Comparison of ENCODE assay signal across 15 cellular contexts in the genomic region with DNA sequence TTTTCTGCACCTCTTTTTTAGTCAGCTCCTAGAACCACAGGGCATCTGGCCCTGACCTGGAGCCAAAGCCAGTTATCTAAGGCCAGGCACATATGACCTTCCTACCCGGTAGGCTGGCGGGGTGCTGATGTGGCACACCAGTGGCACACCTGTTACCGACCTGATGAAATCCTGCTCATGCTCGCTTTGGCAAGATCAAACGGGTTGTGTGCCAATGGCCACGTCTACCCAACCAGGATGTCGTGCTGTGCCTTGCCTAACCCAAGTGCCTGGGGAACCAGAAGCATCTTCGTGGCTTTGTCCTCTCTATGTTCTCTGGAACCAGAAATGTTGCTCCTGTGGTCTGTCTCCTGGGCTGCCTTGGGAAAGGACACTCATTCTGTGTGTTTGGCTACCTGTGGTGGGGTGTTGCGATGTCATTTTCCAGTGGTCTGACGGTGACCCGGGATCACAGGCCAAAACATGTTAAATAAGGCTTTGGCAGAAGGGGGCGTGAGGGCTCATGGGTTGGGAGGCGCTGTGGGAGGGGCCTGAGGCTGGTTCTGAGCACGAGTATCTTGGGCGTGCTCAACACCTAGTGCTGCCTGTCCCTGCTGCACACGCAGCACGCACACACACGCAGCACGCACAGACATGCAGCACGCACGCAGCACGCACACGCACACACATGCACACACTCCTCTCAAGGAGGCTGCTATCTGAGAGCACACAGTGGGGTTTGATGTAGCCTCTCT. TPM values are rescaled to one million over a fixed set of nuclear protein-coding genes. Genes with fewer than 3 reads are reported as not detected.
DNase-seq lines count a peak whose midpoint lies in the region; ATAC-seq and TF ChIP-seq lines count a peak whose summit lies in the region.
"Had no signal": no experiment of that assay in that cellular context is flagged by ENCODE, and none has a peak within 500 bp of the region (broad histone marks: within the 10 kb centered on the region; RNA-seq: fewer than 3 reads in every experiment).

No MANE protein-coding gene starts in this region.

- H3K27ac ChIP-seq in RWPE2 (ENCODE audit: poor library complexity, severe bottlenecking) = no peak overlapping the region
- no peak overlapping the region for H3K27ac ChIP-seq in right atrium auricular region

- H3K4me3 ChIP-seq in RWPE2 (ENCODE audit: severe bottlenecking) (no peak overlapping the region), right atrium auricular region (no peak overlapping the region)

- H3K27me3 ChIP-seq in RWPE2 (ENCODE audit: insufficient read depth, poor library complexity, severe bottlenecking) (no peaks in the 10 kb centered on the region), right atrium auricular region (no peaks in the 10 kb centered on the region)

- ATAC-seq in RWPE2 (ENCODE audit: low read depth) = peak; percentile 18; the same call in 1 of the 3 replicates
- no peak for ATAC-seq in GM21619 (IDR thresholded peaks at IDR 0.05; ENCODE audit: unreplicated experiment)
- no peak for ATAC-seq in GM19397 (IDR thresholded peaks at IDR 0.05; ENCODE audit: unreplicated experiment)

- H3K9me3 ChIP-seq in RWPE2 (ENCODE audit: severe bottlenecking) (no peaks in the 10 kb centered on the region), right atrium auricular region (no peaks in the 10 kb centered on the region)

- H3K36me3 ChIP-seq in RWPE2 (ENCODE audit: low read depth) (peaks cover 83% of the 10 kb centered on the region), right atrium auricular region (peaks cover 65% of the 10 kb centered on the region)

- TF ChIP-seq CTCF in GM13977 (IDR thresholded peaks at IDR 0.05; ENCODE audit: extremely low read depth, insufficient read depth, missing control alignments) (no peak), RWPE2 (IDR thresholded peaks at IDR 0.05; ENCODE audit: poor library complexity, severe bottlenecking) (no peak), right atrium auricular region (IDR thresholded peaks at IDR 0.05) (no peak)

- DNase-seq in GM13977 (ENCODE audit: low spot score) = peak; percentile 11
- no peak for DNase-seq in RWPE2 (ENCODE audit: low spot score)
- DNase-seq in right atrium auricular region (ENCODE audit: low spot score) = peak; percentile 50
- DNase-seq in posterior vena cava (ENCODE audit: low spot score) = peak; percentile 58
- no peak for DNase-seq in GOT3 (lab: John Stamatoyannopoulos, UW)
- no peak for DNase-seq in DMS79 (lab: John Stamatoyannopoulos, UW)
- DNase-seq: anterior cingulate cortex, HCEC 1CT, hypothalamus, NCI-H1417 treated with DMSO at 0.1 percent for 48 hours, NCI-H526 treated with DMSO at 0.1 percent for 48 hours, SIG-M5, trophoblast cell had no signal

- intact Hi-C loops in posterior vena cava (cut with DNase I) = no loop called here

- in situ Hi-C loops in GM13977 (cut with MboI; ENCODE audit: low pct_unique_long_range_greater_than_20kb, low sequenced_read_pairs, unreplicated experiment) = no loop called here

- H3K4me1 ChIP-seq in RWPE2 (ENCODE audit: insufficient read depth, poor library complexity, severe bottlenecking) = no peaks in the 10 kb centered on the region
- peaks cover 0 to 16% of the 10 kb centered on the region in 2 donors for H3K4me1 ChIP-seq in right atrium auricular region

RNA-seq across cellular contexts. Expression of a gene that starts 27.9 kb away (rescaled TPM):
- total RNA-seq in right atrium auricular region (10 to 100 TPM; 13.9 to 17.1 TPM), posterior vena cava (10 to 100 TPM; 34.3 to 35.3 TPM)

RNA-seq across cellular contexts. Expression of a gene that starts 28.4 kb away (rescaled TPM):
- total RNA-seq in right atrium auricular region (100 to 1,000 TPM in 1 of 2 donors, 10 to 100 TPM in 1; 84.2 to 114 TPM), posterior vena cava (100 to 1,000 TPM in 1 of 2 donors, 10 to 100 TPM in 1; 74.5 to 103 TPM)

Comparison
In these comparisons a context has a peak if more than half of its experiments do, and no peak if none do; other contexts are left out.
1. DNase-seq: peak in GM13977 (single experiment), right atrium auricular region (single experiment) and posterior vena cava (single experiment); none in RWPE2 (single experiment), GOT3 (single experiment) and DMS79 (single experiment).